Comparison of ENCODE assay signal across 10 cellular contexts in the genomic region with DNA sequence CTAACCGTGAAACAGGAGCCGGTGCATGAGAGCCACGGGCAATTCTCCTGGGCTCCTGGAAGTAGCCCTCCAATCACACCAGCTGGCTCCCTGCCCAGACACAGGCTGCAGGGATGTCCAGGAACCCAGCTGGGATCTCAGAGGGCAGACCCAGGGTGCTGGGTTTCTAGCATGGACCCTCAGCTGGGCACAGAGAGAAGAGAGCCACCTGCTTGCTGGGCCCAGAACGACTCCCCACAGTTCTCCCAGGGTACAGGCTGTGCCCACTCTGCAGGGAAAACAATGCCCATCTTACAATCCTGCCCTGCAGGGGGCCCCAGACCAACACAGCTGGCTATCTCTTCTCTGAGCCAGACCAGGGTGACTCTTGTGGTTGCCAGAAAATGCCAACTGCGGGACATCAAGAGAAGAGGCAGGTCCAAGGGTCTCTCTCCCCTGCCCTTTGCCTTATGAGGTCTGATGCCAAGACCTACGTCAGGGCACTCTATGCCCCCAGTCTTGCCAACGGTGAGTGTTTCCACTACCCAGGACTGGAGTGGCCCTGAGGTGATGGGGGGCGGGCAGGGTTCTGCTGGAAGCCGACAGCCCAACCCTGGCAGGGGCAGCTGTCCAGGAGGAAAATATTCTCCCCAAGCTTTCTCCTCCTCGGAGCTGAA.
DNase-seq lines count a peak whose midpoint lies in the region; ATAC-seq and TF ChIP-seq lines count a peak whose summit lies in the region.
"Had no signal": no experiment of that assay in that cellular context is flagged by ENCODE, and none has a peak within 500 bp of the region (broad histone marks: within the 10 kb centered on the region; RNA-seq: fewer than 3 reads in every experiment).

No MANE protein-coding gene starts in this region.

- no peak overlapping the region for H3K4ac ChIP-seq in mesendoderm (ENCODE audit: low read depth, low read length)

- POLR2A ChIA-PET in BJ (lab: Charles Lee), result no interaction called here

- no peak overlapping the region for H2BK15ac ChIP-seq in mesendoderm (replicated peaks; ENCODE audit: low read depth)

- no peaks in the 10 kb centered on the region for H3K79me2 ChIP-seq in mesendoderm (ENCODE audit: control insufficient read depth, insufficient read depth, low read length)

- TF ChIP-seq CTCF in BJ (IDR thresholded peaks at IDR 0.05; ENCODE audit: insufficient read depth, low read depth, low read length), result peak; percentile 19; the same call in 1 of the 2 replicates
- TF ChIP-seq CTCF in lower lobe of right lung (IDR thresholded peaks at IDR 0.05), result no peak

- H4K5ac ChIP-seq in mesendoderm (ENCODE audit: low read length), result no peak overlapping the region

- H3K27ac ChIP-seq in lower lobe of right lung, result no peak overlapping the region
- H3K27ac ChIP-seq in mesendoderm (ENCODE audit: low read depth, low read length), result no peak overlapping the region

- H3K79me1 ChIP-seq in mesendoderm (ENCODE audit: low read length), result no peaks in the 10 kb centered on the region

- H3K4me3 ChIP-seq in BJ (ENCODE audit: low read depth, low read length), result no peak overlapping the region
- no peak overlapping the region for H3K4me3 ChIP-seq in MG63
- no peak overlapping the region for H3K4me3 ChIP-seq in lower lobe of right lung
- no peak overlapping the region for H3K4me3 ChIP-seq in mesendoderm (ENCODE audit: low read length)

- H3K56ac ChIP-seq in mesendoderm (ENCODE audit: low read length), result no peak overlapping the region

- H3K9me3 ChIP-seq in MG63 (no peaks in the 10 kb centered on the region), lower lobe of right lung (no peaks in the 10 kb centered on the region)

- no peak overlapping the region for H3K18ac ChIP-seq in mesendoderm (ENCODE audit: low read length)

- H2BK5ac ChIP-seq in mesendoderm (ENCODE audit: low read length), result no peak overlapping the region

- WGBS in mesendoderm (ENCODE audit: extremely low coverage, insufficient coverage, low lambda C conversion rate), result no CpG with 5 or more reads among the region's 10 CpGs

- no peak for DNase-seq in BJ (ENCODE audit: low read depth)
- peak; percentile 20 for DNase-seq in MG63
- DNase-seq in anterior cingulate cortex (lab: John Stamatoyannopoulos, UW), result peak in 30 of 58 donors; percentile 11 to 65 (median 35)
- peak; percentile 28 for DNase-seq in lower lobe of right lung
- DNase-seq in mesendoderm, result no peak
- DNase-seq in activated CD4-positive, alpha-beta T cell treated with anti-CD3 and anti-CD28 coated beads for 48 hours, result no peak
- DNase-seq in SKM-1 (lab: John Stamatoyannopoulos, UW; ENCODE audit: unreplicated experiment), result no peak
- DNase-seq: activated CD4-positive, alpha-beta T cell treated with anti-CD3 and anti-CD28 coated beads, Interleukin-2, amount 50 U/mL, for 48 hours; NCI-H524 treated with DMSO at 0.1 percent for 48 hours had no signal

- H3K27me3 ChIP-seq in BJ (ENCODE audit: control insufficient read depth, insufficient read depth, low read length) (no peaks in the 10 kb centered on the region), MG63 (no peaks in the 10 kb centered on the region), lower lobe of right lung (ENCODE audit: low read depth) (no peaks in the 10 kb centered on the region), mesendoderm (ENCODE audit: insufficient read depth, low read length, poor library complexity) (no peaks in the 10 kb centered on the region)

- H2BK120ac ChIP-seq in mesendoderm (ENCODE audit: low read depth, low read length), result no peak overlapping the region

- no peak overlapping the region for H2AK5ac ChIP-seq in mesendoderm (ENCODE audit: low read length)

- H3K4me2 ChIP-seq in mesendoderm (ENCODE audit: low read length), result no peak overlapping the region

- H3K4me1 ChIP-seq in lower lobe of right lung (no peaks in the 10 kb centered on the region), mesendoderm (ENCODE audit: control insufficient read depth, low read depth, low read length) (no peaks in the 10 kb centered on the region)

- H3K36me3 ChIP-seq in BJ (ENCODE audit: control insufficient read depth, insufficient read depth, low read length) (no peaks in the 10 kb centered on the region), MG63 (no peaks in the 10 kb centered on the region), lower lobe of right lung (no peaks in the 10 kb centered on the region), mesendoderm (ENCODE audit: control insufficient read depth, insufficient read depth, low read length) (no peaks in the 10 kb centered on the region)

- H3K23ac ChIP-seq in mesendoderm (ENCODE audit: low read length), result no peak overlapping the region

- H3K9ac ChIP-seq in mesendoderm (ENCODE audit: low read length), result no peak overlapping the region

- intact Hi-C loops in lower lobe of right lung (cut with DNase I), result loop anchor here (10.0 kb wide), 1 partner anchor 337 kb away; no protein-coding TSS in a partner anchor

- H4K8ac ChIP-seq in mesendoderm (ENCODE audit: low read depth, low read length), result no peak overlapping the region

- CTCF ChIA-PET in BJ (lab: Yijun Ruan, JAX), result interaction anchor here (1.0 to 2.5 kb wide), 3 partner anchors 10 to 340 kb away, joined by 4 to 8 read pairs (median 6); no protein-coding TSS in a partner anchor

- ATAC-seq in lower lobe of right lung, result no peak
- ATAC-seq in GM21367 (IDR thresholded peaks at IDR 0.05; ENCODE audit: unreplicated experiment), result no peak

Comparison
In these comparisons a context has a peak if more than half of its experiments do, and no peak if none do; other contexts are left out.
1. DNase-seq: peak in MG63 (single experiment), anterior cingulate cortex (30 of 58) and lower lobe of right lung (single experiment); none in BJ (single experiment), mesendoderm (single experiment), activated CD4-positive, alpha-beta T cell treated with anti-CD3 and anti-CD28 coated beads for 48 hours (single experiment) and SKM-1 (single experiment).